ENCODE assay signal across 18 cellular contexts in the genomic region with DNA sequence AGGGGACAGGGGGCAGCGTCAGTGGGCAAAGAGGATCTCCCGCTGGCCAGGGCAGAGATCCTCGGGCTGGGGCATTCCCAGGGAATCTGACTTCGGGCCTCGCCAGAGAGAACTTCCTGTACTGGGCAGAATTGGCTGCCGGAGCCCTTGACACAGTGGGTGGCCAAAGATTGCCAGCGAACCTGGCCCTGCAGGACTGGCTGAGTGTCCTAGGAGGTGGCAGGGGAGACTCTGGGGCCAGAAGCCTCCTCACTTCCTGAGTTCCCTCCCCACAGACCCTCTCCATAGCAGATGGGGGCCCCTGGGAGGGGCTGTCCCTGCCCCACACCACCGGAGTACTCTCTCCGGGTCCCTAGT. TPM values are rescaled to one million over a fixed set of nuclear protein-coding genes. Genes with fewer than 3 reads are reported as not detected.
DNase-seq lines count a peak whose midpoint lies in the region; ATAC-seq and TF ChIP-seq lines count a peak whose summit lies in the region.
"Had no signal": no experiment of that assay in that cellular context is flagged by ENCODE, and none has a peak within 500 bp of the region (broad histone marks: within the 10 kb centered on the region; RNA-seq: fewer than 3 reads in every experiment).

No MANE protein-coding gene starts in this region.

- CTCF ChIA-PET in HEK293 (lab: Yijun Ruan, JAX) = no interaction called here

- peak; percentile 30 for ATAC-seq in lung (ENCODE audit: insufficient read depth, low FRiP score)
- ATAC-seq: A549; CD8-positive, alpha-beta T cell; GM23338 had no signal

- H3K27ac ChIP-seq in HEK293 (ENCODE audit: extremely low read depth, low read depth, low read length) = no peak overlapping the region
- H3K27ac ChIP-seq in lung (ENCODE audit: low read depth in 1 of 2, low read length in 1 of 2) = peak overlapping the region in 1 of 2 donors; percentile 40
- peak overlapping the region; percentile 36 for H3K27ac ChIP-seq in skeletal muscle tissue (ENCODE audit: low read depth, low read length)
- H3K27ac ChIP-seq: A549 had no signal

- DNase-seq in cerebellum (ENCODE audit: low spot score) (peak; percentile 65), lung (ENCODE audit: low spot score) (peak; percentile 60), glomerular visceral epithelial cell (ENCODE audit: extremely low spot score) (no peak), NCI-H1105 (lab: John Stamatoyannopoulos, UW) (no peak), erythroblast (lab: John Stamatoyannopoulos, UW) (no peak)
- DNase-seq: Calu3; CD8-positive, alpha-beta T cell; HCEC 1CT; NCI-H1105 treated with DMSO at 0.1 percent for 48 hours; NCI-H187; NCI-H2107; NCI-H510A treated with DMSO at 0.1 percent for 48 hours; NCI-H774; SIG-M5 had no signal

- no peak for TF ChIP-seq POLR2A in erythroblast (IDR thresholded peaks at IDR 0.05; ENCODE audit: low read length)

- H3K27me3 ChIP-seq in lung (ENCODE audit: control insufficient read depth, insufficient read depth) = no peaks in the 10 kb centered on the region
- no peaks in the 10 kb centered on the region for H3K27me3 ChIP-seq in skeletal muscle tissue (ENCODE audit: control insufficient read depth in 3 of 3, insufficient read depth in 3 of 3, low read length in 3 of 3)

- no peak for TF ChIP-seq CTCF in HEK293 (tag by site-specific recombination; IDR thresholded peaks at IDR 0.05)
- TF ChIP-seq CTCF in lung (IDR thresholded peaks at IDR 0.05; ENCODE audit: control extremely low read depth, extremely low read depth) = no peak

- peaks cover 17 to 60% of the 10 kb centered on the region in 2 experiments; a peak in 2 of 3 replicates for H3K36me3 ChIP-seq in HEK293 (ENCODE audit: control insufficient read depth in 2 of 2, insufficient read depth in 1 of 2, low read length in 2 of 2)
- H3K36me3 ChIP-seq in lung (ENCODE audit: control insufficient read depth in 2 of 2, insufficient read depth in 2 of 2, low read length in 2 of 2) = peaks cover 19 to 58% of the 10 kb centered on the region in 2 donors
- peaks cover 35 to 57% (median 42%) of the 10 kb centered on the region in 3 donors for H3K36me3 ChIP-seq in skeletal muscle tissue (ENCODE audit: control insufficient read depth in 3 of 3, insufficient read depth in 3 of 3, low read length in 3 of 3)

- H3K4me3 ChIP-seq in HEK293 (ENCODE audit: low read depth, low read length) (no peak overlapping the region), lung (no peak overlapping the region), skeletal muscle tissue (ENCODE audit: low read length in 3 of 3) (no peak overlapping the region)
- H3K4me3 ChIP-seq: A549, GM23338 had no signal

- no peaks in the 10 kb centered on the region for H3K4me1 ChIP-seq in HEK293 (ENCODE audit: control insufficient read depth, insufficient read depth, low read length)
- H3K4me1 ChIP-seq in lung (ENCODE audit: control insufficient read depth in 2 of 2, insufficient read depth in 2 of 2, low read length in 2 of 2) = peaks cover 0 to 4% of the 10 kb centered on the region in 2 donors
- peaks cover 39 to 65% (median 44%) of the 10 kb centered on the region in 3 donors for H3K4me1 ChIP-seq in skeletal muscle tissue (ENCODE audit: control insufficient read depth in 3 of 3, insufficient read depth in 3 of 3, low read length in 3 of 3)

- H3K9me3 ChIP-seq in HEK293 (ENCODE audit: control insufficient read depth, insufficient read depth, low read depth, low read length) (no peaks in the 10 kb centered on the region), lung (ENCODE audit: control insufficient read depth in 2 of 2, insufficient read depth in 1 of 2, low read length in 1 of 2) (no peaks in the 10 kb centered on the region), skeletal muscle tissue (ENCODE audit: control insufficient read depth in 3 of 3, low read length in 3 of 3) (no peaks in the 10 kb centered on the region)
- H3K9me3 ChIP-seq: A549 had no signal

- 76 to 82% methylated on average over 8 to 9 of the region's 9 CpGs for WGBS in lung, 2 donors

- POLR2A ChIA-PET in HEK293 (lab: Yijun Ruan, JAX) = no interaction called here

- peak overlapping the region; percentile 14 to 54 (median 43) for H3K9ac ChIP-seq in skeletal muscle tissue (ENCODE audit: low read depth in 1 of 3, low read length in 3 of 3)

TF ChIP-seq in HEK293, 187 proteins besides CTCF, POLR2A, EP300 and RAD21:
- TF ChIP-seq ZNF600 (tag by site-specific recombination; IDR thresholded peaks at IDR 0.05) (no peak), ZIC2 (tag by site-specific recombination; IDR thresholded peaks at IDR 0.05) (0 out of 2 replicates have a peak, but pooled peaks have one; percentile 8)

RNA-seq across cellular contexts. Expression of gene DPP9, which starts 19.3 kb away (rescaled TPM):
- total RNA-seq in cerebellum (19.1 TPM), lung (10 to 100 TPM; 33.2 to 95.5 TPM), skeletal muscle tissue (16.2 TPM)
- polyA plus RNA-seq in lung = 10 to 100 TPM; 42.3 to 45.5 TPM

RNA-seq across cellular contexts. Expression of gene MYDGF, which starts 34.2 kb away (rescaled TPM):
- total RNA-seq in cerebellum (26.2 TPM), lung (100 to 1,000 TPM in 1 of 2 donors, 10 to 100 TPM in 1; 70.4 to 157 TPM), skeletal muscle tissue (44.4 TPM)
- 100 to 1,000 TPM; 127 to 280 TPM for polyA plus RNA-seq in lung

Comparison
In these comparisons a context has a peak if more than half of its experiments do, and no peak if none do; other contexts are left out.
1. DNase-seq: peak in cerebellum (single experiment) and lung (single experiment); none in glomerular visceral epithelial cell (single experiment), NCI-H1105 (single experiment) and erythroblast (0 of 2).